ENCODE assay signal across 19 cellular contexts in the genomic region with DNA sequence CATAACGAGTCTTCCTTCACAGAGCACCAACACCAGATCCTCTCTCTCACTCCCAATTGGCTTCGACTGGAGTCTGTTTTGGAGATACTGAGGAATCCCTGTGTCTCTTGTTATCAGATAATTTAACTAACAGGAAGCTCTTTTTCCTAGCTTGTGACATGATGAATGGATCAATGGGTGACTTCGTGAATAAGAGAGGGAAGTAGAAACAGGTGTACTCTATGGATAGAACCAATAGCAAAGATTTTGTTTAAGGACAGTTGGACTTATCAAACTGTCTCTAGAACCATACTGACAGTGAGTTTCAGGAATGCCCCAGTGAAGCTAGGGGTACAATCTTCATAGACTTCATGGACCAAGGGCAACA. TPM values are rescaled to one million over a fixed set of nuclear protein-coding genes. Genes with fewer than 3 reads are reported as not detected.
DNase-seq lines count a peak whose midpoint lies in the region; FAIRE-seq and TF ChIP-seq lines count a peak whose summit lies in the region.
"Had no signal": no experiment of that assay in that cellular context is flagged by ENCODE, and none has a peak within 500 bp of the region (broad histone marks: within the 10 kb centered on the region; RNA-seq: fewer than 3 reads in every experiment).

No MANE protein-coding gene starts in this region.

- no peaks in the 10 kb centered on the region for H3F3A ChIP-seq in neural progenitor cell (ENCODE audit: low read depth)

- in situ Hi-C loops in HAP-1 (cut with MboI; ENCODE audit: low sequenced_read_pairs) = no loop called here

- H3K9ac ChIP-seq in astrocyte (ENCODE audit: low read length) (no peak overlapping the region), neural progenitor cell (no peak overlapping the region)

- H3K27ac Mint-ChIP-seq in astrocyte (ENCODE audit: unreplicated experiment) (no peak overlapping the region), neural progenitor cell (no peak overlapping the region)
- H3K27ac Mint-ChIP-seq: type B pancreatic cell had no signal

- peak; percentile 45 for FAIRE-seq in astrocyte (lab: Jason Lieb, UNC)
- FAIRE-seq: frontal cortex, GM18507, HTR-8/SVneo had no signal

- H3K4me1 ChIP-seq in astrocyte (ENCODE audit: insufficient read depth, low read length) = no peaks in the 10 kb centered on the region
- peaks cover 11 to 27% of the 10 kb centered on the region in 2 donors for H3K4me1 ChIP-seq in muscle layer of duodenum (ENCODE audit: control insufficient read depth in 1 of 2, insufficient read depth in 2 of 2, low read length in 2 of 2)
- H3K4me1 ChIP-seq in neural progenitor cell = peaks cover 19% of the 10 kb centered on the region
- no peaks in the 10 kb centered on the region for H3K4me1 ChIP-seq in HAP-1
- H3K4me1 ChIP-seq: SJSA1 had no signal

- H4K20me1 ChIP-seq in astrocyte (ENCODE audit: insufficient read depth, low read length) (no peaks in the 10 kb centered on the region), neural progenitor cell (ENCODE audit: low read depth) (no peaks in the 10 kb centered on the region)

- H3K4me1 Mint-ChIP-seq in astrocyte (ENCODE audit: low read depth, unreplicated experiment) = peaks cover 12% of the 10 kb centered on the region
- H3K4me1 Mint-ChIP-seq in neural progenitor cell = peaks cover 19% of the 10 kb centered on the region

- H3K4me2 ChIP-seq in astrocyte (ENCODE audit: low read length) = no peak overlapping the region
- H3K4me2 ChIP-seq in neural progenitor cell = no peak overlapping the region

- no peaks in the 10 kb centered on the region for H3K79me2 ChIP-seq in astrocyte (ENCODE audit: insufficient read depth, low read length)
- H3K79me2 ChIP-seq in neural progenitor cell (ENCODE audit: low read depth) = no peaks in the 10 kb centered on the region

- H3K27me3 Mint-ChIP-seq in astrocyte (ENCODE audit: low read depth, unreplicated experiment) (peaks cover 8% of the 10 kb centered on the region), neural progenitor cell (ENCODE audit: insufficient read depth, low read depth) (peaks cover 2% of the 10 kb centered on the region)
- H3K27me3 Mint-ChIP-seq: type B pancreatic cell had no signal

- H3K9me3 ChIP-seq in astrocyte (ENCODE audit: insufficient read depth, low read depth, low read length) = no peaks in the 10 kb centered on the region
- H3K9me3 ChIP-seq in muscle layer of duodenum (ENCODE audit: control insufficient read depth in 1 of 2, low read length in 2 of 2) = no peaks in the 10 kb centered on the region
- no peaks in the 10 kb centered on the region for H3K9me3 ChIP-seq in neural progenitor cell (ENCODE audit: low read depth)
- H3K9me3 ChIP-seq in HAP-1 = no peaks in the 10 kb centered on the region
- H3K9me3 ChIP-seq: neutrophil, SJSA1 had no signal

- no peak overlapping the region for H3K4me3 Mint-ChIP-seq in astrocyte (ENCODE audit: unreplicated experiment)
- H3K4me3 Mint-ChIP-seq in neural progenitor cell = no peak overlapping the region
- H3K4me3 Mint-ChIP-seq: activated T-cell treated with anti-CD3 and anti-CD28 coated beads, Interleukin-2, amount 50 U/mL, for 4 hours; type B pancreatic cell had no signal

- DNase-seq in NCI-H1694 treated with DMSO at 0.1 percent for 48 hours (lab: John Stamatoyannopoulos, UW) (peak; percentile 40), NCI-H1694 (lab: John Stamatoyannopoulos, UW) (no peak), astrocyte (ENCODE audit: low read depth) (no peak), substantia nigra (lab: John Stamatoyannopoulos, UW) (no peak), neural progenitor cell (ENCODE audit: low spot score) (no peak), HAP-1 (ENCODE audit: low spot score in 2 of 2) (no peak), NCI-H1436 (lab: John Stamatoyannopoulos, UW) (no peak)
- DNase-seq: activated T-cell treated with anti-CD3 and anti-CD28 coated beads, Interleukin-2, amount 50 U/mL, for 4 hours; NCI-H187 treated with DMSO at 0.1 percent for 48 hours had no signal

- no peak overlapping the region for H3K4me3 ChIP-seq in astrocyte (ENCODE audit: insufficient read depth, low read depth, low read length)
- no peak overlapping the region for H3K4me3 ChIP-seq in muscle layer of duodenum (ENCODE audit: low read depth in 1 of 2, low read length in 2 of 2)
- no peak overlapping the region for H3K4me3 ChIP-seq in neural progenitor cell
- no peak overlapping the region for H3K4me3 ChIP-seq in HAP-1
- H3K4me3 ChIP-seq: SJSA1 had no signal

- no peak overlapping the region for H3K27ac ChIP-seq in astrocyte (ENCODE audit: low read depth, low read length)
- peak overlapping the region; percentile 7 for H3K27ac ChIP-seq in muscle layer of duodenum (ENCODE audit: low read length)
- H3K27ac ChIP-seq in substantia nigra (ENCODE audit: low read depth, low read length, poor library complexity, severe bottlenecking) = peak overlapping the region; percentile 74
- no peak overlapping the region for H3K27ac ChIP-seq in neural progenitor cell
- H3K27ac ChIP-seq: 22Rv1, neutrophil, SJSA1 had no signal

- H3K9me3 Mint-ChIP-seq in astrocyte (ENCODE audit: unreplicated experiment) (peaks cover 5% of the 10 kb centered on the region), neural progenitor cell (no peaks in the 10 kb centered on the region)
- H3K9me3 Mint-ChIP-seq: activated T-cell treated with anti-CD3 and anti-CD28 coated beads, Interleukin-2, amount 50 U/mL, for 4 hours had no signal

- no peak overlapping the region for H2AFZ ChIP-seq in astrocyte (ENCODE audit: low read depth, low read length)
- H2AFZ ChIP-seq in neural progenitor cell (replicated peaks) = no peak overlapping the region

- H3K36me3 Mint-ChIP-seq in astrocyte (ENCODE audit: low read depth, unreplicated experiment) (peaks cover 2% of the 10 kb centered on the region), neural progenitor cell (no peaks in the 10 kb centered on the region)

- H3K36me3 ChIP-seq in astrocyte (ENCODE audit: insufficient read depth, low read length) (no peaks in the 10 kb centered on the region), muscle layer of duodenum (ENCODE audit: control insufficient read depth in 1 of 2, insufficient read depth in 2 of 2, low read length in 2 of 2) (no peaks in the 10 kb centered on the region), neural progenitor cell (no peaks in the 10 kb centered on the region), HAP-1 (replicated peaks) (no peaks in the 10 kb centered on the region)
- H3K36me3 ChIP-seq: neutrophil, SJSA1 had no signal

- H3K27me3 ChIP-seq in astrocyte (ENCODE audit: insufficient read depth, low read length) = peaks cover 8% of the 10 kb centered on the region
- no peaks in the 10 kb centered on the region for H3K27me3 ChIP-seq in muscle layer of duodenum (ENCODE audit: low read depth, low read length)
- no peaks in the 10 kb centered on the region for H3K27me3 ChIP-seq in neural progenitor cell
- no peaks in the 10 kb centered on the region; the same call in 1 of the 2 replicates for H3K27me3 ChIP-seq in HAP-1 (ENCODE audit: low read depth)
- H3K27me3 ChIP-seq: neutrophil, SJSA1 had no signal

- TF ChIP-seq CTCF in astrocyte (IDR thresholded peaks at IDR 0.05; ENCODE audit: insufficient read depth, low read depth, low read length) (no peak), neural progenitor cell (IDR thresholded peaks at IDR 0.05) (no peak)

RNA-seq across cellular contexts. Expression of a gene that starts 29.4 kb away (rescaled TPM):
- total RNA-seq in astrocyte (0.11 and 0.14 TPM in 2 replicates), neural progenitor cell (ENCODE audit: low replicate concordance) (0.09 and 0.40 TPM in 2 replicates)
- total RNA-seq: chondrocyte, NCI-H460, SJSA1 had no signal

RNA-seq across cellular contexts. Expression of a gene that starts 50.5 kb away (rescaled TPM):
- total RNA-seq in astrocyte (38.7 and 40.1 TPM in 2 replicates), neural progenitor cell (ENCODE audit: low replicate concordance) (75.9 and 97.2 TPM in 2 replicates)

Comparison
In these comparisons a context has a peak if more than half of its experiments do, and no peak if none do; other contexts are left out.
1. H3K27ac ChIP-seq: peak in muscle layer of duodenum (single experiment) and substantia nigra (single experiment); none in astrocyte (single experiment) and neural progenitor cell (single experiment).